Comparison of ENCODE assay signal across 20 cellular contexts in genomic region chr17:41367426-41368075, GRCh38. TPM values are rescaled to one million over a fixed set of nuclear protein-coding genes. Genes with fewer than 3 reads are reported as not detected.
DNase-seq lines count a peak whose midpoint lies in the region; TF ChIP-seq lines count a peak whose summit lies in the region.
"Had no signal": no experiment of that assay in that cellular context is flagged by ENCODE, and none has a peak within 500 bp of the region (broad histone marks: within the 10 kb centered on the region; RNA-seq: fewer than 3 reads in every experiment).

No MANE protein-coding gene starts in this region.

- intact Hi-C loops in left ventricle myocardium inferior (cut with micrococcal nuclease): no loop called here

- in situ Hi-C loops in ACHN (cut with HindIII; ENCODE audit: low pct_ligation_motif_present, low pct_unique_long_range_greater_than_20kb, low sequenced_read_pairs): no loop called here

- DNase-seq in ACHN (peak; percentile 69), HS-5 (ENCODE audit: low read depth) (peak; percentile 78), cardiac fibroblast (ENCODE audit: low read depth in 2 of 2) (peak; percentile 13 to 59), kidney tubule cell (ENCODE audit: low spot score) (peak; percentile 87), left ventricle myocardium inferior (no peak), mucosa of gallbladder (ENCODE audit: low spot score) (no peak), caudate nucleus (lab: John Stamatoyannopoulos, UW) (no peak), ecto neural progenitor cell (ENCODE audit: low spot score) (no peak)
- DNase-seq: activated CD4-positive, alpha-beta T cell treated with anti-CD3 and anti-CD28 coated beads, Interleukin-2, amount 10 ng/mL, durations not matched to agents 7 days and 5 days; BE2C; DND-41; MV-4-11; ovary; stimulated activated CD8-positive, alpha-beta memory T cell treated with anti-CD3 and anti-CD28 coated beads, Interleukin-4, amount 100 ng/mL, for 48 hours had no signal

- H3K27ac ChIP-seq in left ventricle myocardium inferior (replicated peaks) (no peak overlapping the region), caudate nucleus (ENCODE audit: low read depth, low read length) (no peak overlapping the region)
- H3K27ac ChIP-seq: ascending aorta, ovary, PC-9, upper lobe of left lung had no signal

- no peak overlapping the region for H3K4me3 ChIP-seq in cardiac fibroblast (replicated peaks in 1 of 2; ENCODE audit: low read depth in 2 of 2, low read length in 2 of 2)
- no peak overlapping the region for H3K4me3 ChIP-seq in left ventricle myocardium inferior
- H3K4me3 ChIP-seq: ascending aorta, ovary, PC-9, upper lobe of left lung had no signal

- no peaks in the 10 kb centered on the region for H3K4me1 ChIP-seq in left ventricle myocardium inferior
- H3K4me1 ChIP-seq: ascending aorta, BE2C, upper lobe of left lung had no signal

- H3K9me3 ChIP-seq in left ventricle myocardium inferior (replicated peaks): no peaks in the 10 kb centered on the region
- H3K9me3 ChIP-seq: ascending aorta, BE2C, ovary, upper lobe of left lung had no signal

- peaks cover 71% of the 10 kb centered on the region for H3K27me3 ChIP-seq in left ventricle myocardium inferior (ENCODE audit: low read depth)
- H3K27me3 ChIP-seq: ascending aorta, BE2C, ovary, upper lobe of left lung had no signal

- no peak for TF ChIP-seq CTCF in cardiac fibroblast (IDR thresholded peaks at IDR 0.05; ENCODE audit: low read depth, low read length)
- TF ChIP-seq CTCF in left ventricle myocardium inferior (IDR thresholded peaks at IDR 0.05; ENCODE audit: borderline replicate concordance): no peak

- no peaks in the 10 kb centered on the region for H3K36me3 ChIP-seq in left ventricle myocardium inferior
- H3K36me3 ChIP-seq: ascending aorta, BE2C, ovary, upper lobe of left lung had no signal

RNA-seq across cellular contexts. Expression of gene KRT33B, which starts 2.1 kb away (rescaled TPM):
- not detected for total RNA-seq in left ventricle myocardium inferior
- not detected for total RNA-seq in mucosa of gallbladder
- total RNA-seq: activated CD4-positive, alpha-beta T cell treated with anti-CD3 and anti-CD28 coated beads, Interleukin-2, amount 10 ng/mL, durations not matched to agents 7 days and 5 days; activated T-helper 1 cell treated with anti-CD3 and anti-CD28 coated beads, Interleukin-12 subunit alpha, Interleukin-12 subunit beta, Interleukin-2, Interleukin-4 antibody, amounts not matched to agents 30 ng/mL and 10 ng/mL and 1 ng/mL, durations not matched to agents 14 hours and 24 hours and 36 hours; ascending aorta; H1; ovary; PC-9; T-helper 2 cell treated with Interferon-gamma antibody and Interleukin-4, amounts not matched to agents 100 ng/mL and 5 ng/mL, for 36 hours; upper lobe of left lung had no signal

RNA-seq across cellular contexts. Expression of gene KRT34, which starts 14.6 kb away (rescaled TPM):
- total RNA-seq in left ventricle myocardium inferior: not detected
- total RNA-seq in mucosa of gallbladder: not detected
- total RNA-seq: activated CD4-positive, alpha-beta T cell treated with anti-CD3 and anti-CD28 coated beads, Interleukin-2, amount 10 ng/mL, durations not matched to agents 7 days and 5 days; activated T-helper 1 cell treated with anti-CD3 and anti-CD28 coated beads, Interleukin-12 subunit alpha, Interleukin-12 subunit beta, Interleukin-2, Interleukin-4 antibody, amounts not matched to agents 30 ng/mL and 10 ng/mL and 1 ng/mL, durations not matched to agents 14 hours and 24 hours and 36 hours; ascending aorta; H1; ovary; T-helper 2 cell treated with Interferon-gamma antibody and Interleukin-4, amounts not matched to agents 100 ng/mL and 5 ng/mL, for 36 hours; upper lobe of left lung had no signal

RNA-seq across cellular contexts. Expression of gene KRT33A, which starts 16.9 kb away (rescaled TPM):
- total RNA-seq in left ventricle myocardium inferior (not detected), mucosa of gallbladder (not detected)
- total RNA-seq: activated CD4-positive, alpha-beta T cell treated with anti-CD3 and anti-CD28 coated beads, Interleukin-2, amount 10 ng/mL, durations not matched to agents 7 days and 5 days; activated T-helper 1 cell treated with anti-CD3 and anti-CD28 coated beads, Interleukin-12 subunit alpha, Interleukin-12 subunit beta, Interleukin-2, Interleukin-4 antibody, amounts not matched to agents 30 ng/mL and 10 ng/mL and 1 ng/mL, durations not matched to agents 14 hours and 24 hours and 36 hours; ascending aorta; H1; ovary; PC-9; T-helper 2 cell treated with Interferon-gamma antibody and Interleukin-4, amounts not matched to agents 100 ng/mL and 5 ng/mL, for 36 hours; upper lobe of left lung had no signal

RNA-seq across cellular contexts. Expression of gene KRT31, which starts 29.9 kb away (rescaled TPM):
- total RNA-seq in left ventricle myocardium inferior (not detected), mucosa of gallbladder (not detected)
- total RNA-seq: activated CD4-positive, alpha-beta T cell treated with anti-CD3 and anti-CD28 coated beads, Interleukin-2, amount 10 ng/mL, durations not matched to agents 7 days and 5 days; activated T-helper 1 cell treated with anti-CD3 and anti-CD28 coated beads, Interleukin-12 subunit alpha, Interleukin-12 subunit beta, Interleukin-2, Interleukin-4 antibody, amounts not matched to agents 30 ng/mL and 10 ng/mL and 1 ng/mL, durations not matched to agents 14 hours and 24 hours and 36 hours; ascending aorta; H1; ovary; PC-9; T-helper 2 cell treated with Interferon-gamma antibody and Interleukin-4, amounts not matched to agents 100 ng/mL and 5 ng/mL, for 36 hours; upper lobe of left lung had no signal

RNA-seq across cellular contexts. Expression of gene KRTAP17-1, which starts 52.0 kb away (rescaled TPM):
- not detected for total RNA-seq in left ventricle myocardium inferior
- not detected for total RNA-seq in mucosa of gallbladder
- total RNA-seq: activated CD4-positive, alpha-beta T cell treated with anti-CD3 and anti-CD28 coated beads, Interleukin-2, amount 10 ng/mL, durations not matched to agents 7 days and 5 days; activated T-helper 1 cell treated with anti-CD3 and anti-CD28 coated beads, Interleukin-12 subunit alpha, Interleukin-12 subunit beta, Interleukin-2, Interleukin-4 antibody, amounts not matched to agents 30 ng/mL and 10 ng/mL and 1 ng/mL, durations not matched to agents 14 hours and 24 hours and 36 hours; ascending aorta; H1; ovary; PC-9; T-helper 2 cell treated with Interferon-gamma antibody and Interleukin-4, amounts not matched to agents 100 ng/mL and 5 ng/mL, for 36 hours; upper lobe of left lung had no signal

Comparison
In these comparisons a context has a peak if more than half of its experiments do, and no peak if none do; other contexts are left out.
1. DNase-seq: peak in ACHN (single experiment), HS-5 (single experiment), cardiac fibroblast (2 of 2) and kidney tubule cell (single experiment); none in left ventricle myocardium inferior (single experiment), mucosa of gallbladder (single experiment), caudate nucleus (0 of 61) and ecto neural progenitor cell (single experiment).